In genomic region chr13:25375727-25376358, GRCh38 we compare ENCODE assay signal across 8 cellular contexts. TPM values are rescaled to one million over a fixed set of nuclear protein-coding genes. Genes with fewer than 3 reads are reported as not detected.
DNase-seq lines count a peak whose midpoint lies in the region; ATAC-seq, FAIRE-seq and TF ChIP-seq lines count a peak whose summit lies in the region.

No MANE protein-coding gene starts in this region.

- under 1% methylated on average over 9 of the region's 9 CpGs for WGBS in HepG2 (ENCODE audit: low lambda C conversion rate)
- WGBS in tibial nerve, 2 donors = 34 to 40% methylated on average over 9 of the region's 9 CpGs

- no peaks in the 10 kb centered on the region for H3F3A ChIP-seq in OCI-LY1 (ENCODE audit: insufficient read depth, low read length)

- no peak overlapping the region for H3K4me2 ChIP-seq in OCI-LY1 (ENCODE audit: low read length)
- H3K4me2 ChIP-seq in HepG2 (ENCODE audit: low read depth, low read length) = no peak overlapping the region

- no peaks in the 10 kb centered on the region for H3K9me3 ChIP-seq in OCI-LY1 (ENCODE audit: low read length)
- H3K9me3 ChIP-seq in HepG2 (ENCODE audit: low read length) = no peaks in the 10 kb centered on the region
- no peaks in the 10 kb centered on the region for H3K9me3 ChIP-seq in tibial nerve

- intact Hi-C loops in HepG2 (cut with micrococcal nuclease; ENCODE audit: unreplicated experiment) = no loop called here

- H3K27ac ChIP-seq in OCI-LY1 (ENCODE audit: low read depth, low read length, poor library complexity, severe bottlenecking) = no peak overlapping the region
- H3K27ac ChIP-seq in brain microvascular endothelial cell = no peak overlapping the region
- H3K27ac ChIP-seq in HepG2 (ENCODE audit: extremely low read length, insufficient read depth, low read length) = no peak overlapping the region
- no peak overlapping the region for H3K27ac ChIP-seq in tibial nerve

- H2AFZ ChIP-seq in OCI-LY1 (ENCODE audit: low read length) (no peak overlapping the region), HepG2 (ENCODE audit: low read length) (no peak overlapping the region)

- BruUV-seq in HepG2 (replicated peaks; lab: Mats Ljungman, UMichigan) = no TSS peak

- TF ChIP-seq POLR2A in HepG2 (IDR thresholded peaks at IDR 0.05; ENCODE audit: insufficient read depth in 1 of 2, low read depth in 2 of 2, low read length in 2 of 2) (no peak), tibial nerve (IDR thresholded peaks at IDR 0.05) (no peak)

- FAIRE-seq in HepG2 (lab: Jason Lieb, UNC) = peak; percentile 52

- no peak for TF ChIP-seq EP300 in HepG2 (IDR thresholded peaks at IDR 0.05; ENCODE audit: low read depth in 2 of 2, low read length in 2 of 2)
- no peak for TF ChIP-seq EP300 in HepG2 (CRISPR knock-in tag; IDR thresholded peaks at IDR 0.05; ENCODE audit: borderline replicate concordance)
- no peak for TF ChIP-seq EP300 in tibial nerve (IDR thresholded peaks at IDR 0.05)

- TF ChIP-seq RAD21 in HepG2 (CRISPR knock-in tag; IDR thresholded peaks at IDR 0.05) = no peak

- TF ChIP-seq CTCF in OCI-LY1 (IDR thresholded peaks at IDR 0.05; ENCODE audit: low read length) (peak; percentile 58), brain microvascular endothelial cell (IDR thresholded peaks at IDR 0.05; ENCODE audit: low read depth, low read length, missing control alignments) (peak; percentile 79), HepG2 (CRISPR knock-in tag; IDR thresholded peaks at IDR 0.05) (peak; percentile 62), tibial nerve (IDR thresholded peaks at IDR 0.05) (peak; percentile 39 to 56 (median 52))

- no peak overlapping the region for H3K4me3 ChIP-seq in OCI-LY1 (ENCODE audit: low read depth, low read length, poor library complexity, severe bottlenecking)
- H3K4me3 ChIP-seq in brain microvascular endothelial cell (ENCODE audit: low read depth, low read length) = no peak overlapping the region
- no peak overlapping the region for H3K4me3 ChIP-seq in HepG2 (replicated peaks in 1 of 3; ENCODE audit: insufficient read depth in 1 of 3, low read depth in 2 of 3, low read length in 3 of 3)
- no peak overlapping the region for H3K4me3 ChIP-seq in tibial nerve

- ATAC-seq in HG03354 (IDR thresholded peaks at IDR 0.05; ENCODE audit: poor library complexity, severe bottlenecking, unreplicated experiment) (peak; percentile 58), HepG2 (peak; percentile 57), GM21515 (IDR thresholded peaks at IDR 0.05; ENCODE audit: unreplicated experiment) (no peak)

- H3K79me2 ChIP-seq in OCI-LY1 (ENCODE audit: insufficient read depth, low read length) = no peaks in the 10 kb centered on the region
- no peaks in the 10 kb centered on the region for H3K79me2 ChIP-seq in HepG2 (ENCODE audit: insufficient read depth, low read length)

- H3K4me1 ChIP-seq in OCI-LY1 (ENCODE audit: insufficient read depth, low read length, severe bottlenecking) (no peaks in the 10 kb centered on the region), HepG2 (ENCODE audit: insufficient read depth, low read length) (peaks cover 8% of the 10 kb centered on the region; the same call in 1 of the 2 replicates), tibial nerve (peaks cover 0 to 8% (median 0%) of the 10 kb centered on the region in 4 donors)

- CTCF ChIA-PET in HepG2 (lab: Yijun Ruan, JAX; ENCODE audit: low intra/inter-chr PET ratio, low total read pairs) = interaction anchor here (1.0 to 1.5 kb wide), 2 partner anchors 143 to 378 kb away, joined by 3 to 6 read pairs; no protein-coding TSS in a partner anchor

- H4K20me1 ChIP-seq in OCI-LY1 (ENCODE audit: insufficient read depth, low read length) (no peaks in the 10 kb centered on the region), HepG2 (ENCODE audit: insufficient read depth, low read length) (no peaks in the 10 kb centered on the region)

- no peak overlapping the region for H3K9ac ChIP-seq in OCI-LY1 (ENCODE audit: low read length)
- no peak overlapping the region for H3K9ac ChIP-seq in HepG2 (ENCODE audit: insufficient read depth, low read depth, low read length)

- no peaks in the 10 kb centered on the region for H3K36me3 ChIP-seq in OCI-LY1 (ENCODE audit: insufficient read depth, low read length)
- H3K36me3 ChIP-seq in brain microvascular endothelial cell (replicated peaks) = no peaks in the 10 kb centered on the region
- no peaks in the 10 kb centered on the region for H3K36me3 ChIP-seq in HepG2 (replicated peaks in 1 of 2; ENCODE audit: control insufficient read depth in 1 of 2, insufficient read depth in 2 of 2, low read length in 2 of 2)
- H3K36me3 ChIP-seq in tibial nerve = no peaks in the 10 kb centered on the region

- H3K9me2 ChIP-seq in OCI-LY1 (ENCODE audit: low read depth, low read length) = no peaks in the 10 kb centered on the region

- in situ Hi-C loops in brain microvascular endothelial cell (cut with HindIII; ENCODE audit: low pct_ligation_motif_present, low sequenced_read_pairs) (no loop called here), HepG2 (cut with HindIII; ENCODE audit: extremely low pct_ligation_motif_present, low pct_unique_long_range_greater_than_20kb) (no loop called here)

- DNase-seq in NCI-H2171 treated with DMSO at 0.1 percent for 48 hours (lab: John Stamatoyannopoulos, UW) = peak; percentile 34
- DNase-seq in NCI-H2171 (lab: John Stamatoyannopoulos, UW) = no peak
- peak; percentile 28 for DNase-seq in brain microvascular endothelial cell
- peak; percentile 42 for DNase-seq in HepG2 (ENCODE audit: low spot score)
- peak in 1 of 2 donors; percentile 41 for DNase-seq in tibial nerve (ENCODE audit: low spot score in 2 of 2)

- POLR2A ChIA-PET in HepG2 (lab: Yijun Ruan, JAX) = no interaction called here

- H3K27me3 ChIP-seq in OCI-LY1 (ENCODE audit: insufficient read depth, low read length) (no peaks in the 10 kb centered on the region), brain microvascular endothelial cell (replicated peaks) (peaks cover 32% of the 10 kb centered on the region), HepG2 (ENCODE audit: control insufficient read depth in 1 of 2, insufficient read depth in 2 of 2, low read length in 2 of 2) (peaks cover 3 to 39% of the 10 kb centered on the region in 2 experiments; a peak in 4 of 5 replicates), tibial nerve (peaks cover 0 to 44% of the 10 kb centered on the region in 2 donors)

TF ChIP-seq in HepG2, 621 proteins besides CTCF, POLR2A, EP300 and RAD21:
- TF ChIP-seq USF2 (IDR thresholded peaks at IDR 0.05; ENCODE audit: low read depth, low read length) (no peak), USF2 (CRISPR knock-in tag; IDR thresholded peaks at IDR 0.05; ENCODE audit: borderline replicate concordance) (no peak), SMC3 (IDR thresholded peaks at IDR 0.05; ENCODE audit: low read length) (peak; percentile 57), STAG1 (CRISPR knock-in tag; IDR thresholded peaks at IDR 0.05) (peak; percentile 46)

RNA-seq across cellular contexts. Expression of gene ATP8A2, which starts 4.1 kb away (rescaled TPM):
- 0.09 TPM in 1 of 2 replicates, not detected in the other for total RNA-seq in HepG2 (2016; rRNA removed; fragmentation: Illumina TruSeq; extraction: Trizol)
- not detected in 2 replicates for total RNA-seq in HepG2 (2016; cell fraction: cytosol; rRNA removed; fragmentation: Illumina TruSeq; extraction: Trizol; ENCODE audit: low read depth)
- total RNA-seq in HepG2 (2016; cell fraction: insoluble cytoplasmic fraction; rRNA removed; fragmentation: Illumina TruSeq; extraction: Trizol) = not detected in 2 replicates
- not detected in 2 replicates for total RNA-seq in HepG2 (2016; cell fraction: membrane; rRNA removed; fragmentation: Illumina TruSeq; extraction: Trizol)
- 0.06 and 0.16 TPM in 2 replicates for total RNA-seq in HepG2 (2016; cell fraction: nucleus; rRNA removed; fragmentation: Illumina TruSeq; extraction: Trizol)
- 0.12 TPM in 1 of 2 replicates, not detected in the other for polyA plus RNA-seq in HepG2 (2011; rRNA removed)
- 0.01 and 0.03 TPM in 2 replicates for polyA plus RNA-seq in HepG2 (2011; cell fraction: cytosol; rRNA removed)
- 0.02 TPM in 1 of 2 replicates, not detected in the other for polyA plus RNA-seq in HepG2 (2011; cell fraction: nucleus; rRNA removed)
- not detected in 2 replicates for polyA plus RNA-seq in HepG2 (2012)
- not detected in 2 replicates for polyA plus RNA-seq in HepG2 (2016; cell fraction: cytosol; fragmentation: Illumina TruSeq; extraction: Trizol; ENCODE audit: low read depth)
- polyA plus RNA-seq in HepG2 (2016; cell fraction: insoluble cytoplasmic fraction; fragmentation: Illumina TruSeq; extraction: Trizol; ENCODE audit: low read depth) = not detected in 2 replicates
- not detected in 2 replicates for polyA plus RNA-seq in HepG2 (2016; cell fraction: membrane; fragmentation: Illumina TruSeq; extraction: Trizol; ENCODE audit: low read depth)
- polyA plus RNA-seq in HepG2 (2016; cell fraction: nucleus; fragmentation: Illumina TruSeq; extraction: Trizol; ENCODE audit: insufficient read depth, low read depth) = not detected in 2 replicates
- 0.02 TPM in 1 of 2 replicates, not detected in the other for polyA minus RNA-seq in HepG2 (2011; rRNA and poly(A)+ RNA removed; ENCODE audit: low replicate concordance)
- polyA minus RNA-seq in HepG2 (2011; cell fraction: cytosol; rRNA and poly(A)+ RNA removed) = not detected in 2 replicates
- 0.12 TPM in 1 of 2 replicates, not detected in the other for polyA minus RNA-seq in HepG2 (2011; cell fraction: nucleus; rRNA and poly(A)+ RNA removed)
- 1 to 10 TPM in 1 of 4 donors, under 1 TPM in 3; 0.30 to 1.7 (median 0.61) TPM for total RNA-seq in tibial nerve
